ENCODE assay signal across 11 cellular contexts in the genomic region with DNA sequence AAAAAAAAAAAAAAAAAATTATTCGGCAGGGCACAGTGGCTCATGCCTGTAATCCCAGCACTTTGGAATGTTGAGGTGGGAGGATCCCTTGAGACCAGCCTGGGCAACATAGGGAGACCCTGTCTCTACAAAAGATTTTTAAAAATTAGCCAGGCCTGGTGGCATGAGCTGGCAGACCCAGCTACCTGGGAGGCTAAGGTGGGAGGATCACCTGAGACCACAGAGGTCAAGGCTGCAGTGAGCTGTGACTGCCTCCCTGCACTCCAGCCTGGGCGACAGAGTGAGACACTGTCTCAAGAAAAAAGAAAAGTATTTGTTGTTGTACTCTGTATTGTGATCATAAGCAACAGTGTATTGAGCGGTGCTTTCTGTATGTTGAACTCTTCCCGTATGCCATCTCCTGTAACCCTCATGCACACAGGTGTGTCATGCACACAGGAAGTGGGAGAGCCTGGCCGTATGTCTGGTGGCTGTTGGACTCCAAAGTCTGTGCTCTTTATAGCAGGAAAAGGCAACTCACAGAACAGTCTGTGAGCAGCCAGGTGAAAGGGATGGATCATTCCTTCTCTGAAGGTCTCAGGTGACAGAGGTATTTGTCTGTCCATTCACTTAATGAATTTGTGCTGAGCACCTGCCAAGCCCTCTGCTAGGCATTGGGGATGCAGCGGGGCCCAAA. TPM values are rescaled to one million over a fixed set of nuclear protein-coding genes. Genes with fewer than 3 reads are reported as not detected.
A peak's percentile ranks its signal among the peaks of the same experiment; 100 is the strongest.
DNase-seq lines count a peak whose midpoint lies in the region; ATAC-seq, FAIRE-seq and TF ChIP-seq lines count a peak whose summit lies in the region.
"Had no signal": no experiment of that assay in that cellular context is flagged by ENCODE, and none has a peak within 500 bp of the region (broad histone marks: within the 10 kb centered on the region; RNA-seq: fewer than 3 reads in every experiment).

No MANE protein-coding gene starts in this region.

- no peaks in the 10 kb centered on the region for H3K36me3 ChIP-seq in CD4-positive, CD25-positive, alpha-beta regulatory T cell (ENCODE audit: control insufficient read depth, insufficient read depth, low read length)
- H3K36me3 ChIP-seq in bronchial epithelial cell (ENCODE audit: control insufficient read depth, insufficient read depth, low read length) = peaks cover 9% of the 10 kb centered on the region
- H3K36me3 ChIP-seq in parathyroid adenoma (ENCODE audit: control insufficient read depth, insufficient read depth, low read length) = no peaks in the 10 kb centered on the region

- H2AFZ ChIP-seq in parathyroid adenoma = no peak overlapping the region

- H3K36me3 Mint-ChIP-seq in CD4-positive, CD25-positive, alpha-beta regulatory T cell = no peaks in the 10 kb centered on the region
- H3K36me3 Mint-ChIP-seq: CD14-positive monocyte had no signal

- no peaks in the 10 kb centered on the region for H3K27me3 ChIP-seq in CD4-positive, CD25-positive, alpha-beta regulatory T cell (ENCODE audit: control insufficient read depth, insufficient read depth, low read length)
- H3K27me3 ChIP-seq in bronchial epithelial cell (ENCODE audit: control insufficient read depth, insufficient read depth, low read length) (no peaks in the 10 kb centered on the region), parathyroid adenoma (ENCODE audit: control insufficient read depth, insufficient read depth, low read length) (no peaks in the 10 kb centered on the region)

- H3K4me1 ChIP-seq in CD4-positive, CD25-positive, alpha-beta regulatory T cell (ENCODE audit: control insufficient read depth, insufficient read depth, low read length, poor library complexity, severe bottlenecking) = peaks cover 34% of the 10 kb centered on the region
- H3K4me1 ChIP-seq in parathyroid adenoma = peaks cover 57% of the 10 kb centered on the region

- H3K9me3 Mint-ChIP-seq in CD4-positive, CD25-positive, alpha-beta regulatory T cell = no peaks in the 10 kb centered on the region
- H3K9me3 Mint-ChIP-seq: CD14-positive monocyte had no signal

- FAIRE-seq in GM12891 (lab: Jason Lieb, UNC) (peak; percentile 69), bronchial epithelial cell (lab: Jason Lieb, UNC) (no peak)

- no peak overlapping the region for H3K4me2 ChIP-seq in parathyroid adenoma (ENCODE audit: low read length)

- H3K9me3 ChIP-seq in CD4-positive, CD25-positive, alpha-beta regulatory T cell (ENCODE audit: control insufficient read depth in 2 of 2, low read length in 2 of 2) = no peaks in the 10 kb centered on the region
- no peaks in the 10 kb centered on the region for H3K9me3 ChIP-seq in parathyroid adenoma (ENCODE audit: control insufficient read depth, low read length)

- peaks cover 65% of the 10 kb centered on the region for H3K79me2 ChIP-seq in parathyroid adenoma

- H3K27ac ChIP-seq in CD4-positive, CD25-positive, alpha-beta regulatory T cell (ENCODE audit: insufficient read depth, low read length, poor library complexity, severe bottlenecking) = no peak overlapping the region
- peak overlapping the region; percentile 79 for H3K27ac ChIP-seq in parathyroid adenoma

- no peak overlapping the region for H3K4me3 ChIP-seq in CD4-positive, CD25-positive, alpha-beta regulatory T cell (ENCODE audit: low read depth, low read length)
- H3K4me3 ChIP-seq in bronchial epithelial cell (ENCODE audit: low read depth, low read length) (no peak overlapping the region), parathyroid adenoma (ENCODE audit: low read depth, low read length) (no peak overlapping the region)

- TF ChIP-seq CTCF in bronchial epithelial cell (IDR thresholded peaks at IDR 0.05; ENCODE audit: insufficient read depth, low read length, severe bottlenecking) = no peak
- TF ChIP-seq CTCF in parathyroid adenoma (IDR thresholded peaks at IDR 0.05) = no peak

- no peak overlapping the region for H3K4me3 Mint-ChIP-seq in CD4-positive, CD25-positive, alpha-beta regulatory T cell
- H3K4me3 Mint-ChIP-seq: CD14-positive monocyte had no signal

- ATAC-seq in CD4-positive, CD25-positive, alpha-beta regulatory T cell (ENCODE audit: low read depth in 2 of 2) = no peak
- ATAC-seq in GM21367 (IDR thresholded peaks at IDR 0.05; ENCODE audit: unreplicated experiment) = no peak

- peaks cover 17 to 48% (median 33%) of the 10 kb centered on the region in 4 donors for H3K4me1 Mint-ChIP-seq in CD4-positive, CD25-positive, alpha-beta regulatory T cell

- H3K9ac ChIP-seq in parathyroid adenoma = no peak overlapping the region

- TF ChIP-seq POLR2A in GM12891 (IDR thresholded peaks at IDR 0.05; ENCODE audit: low read depth, low read length) = no peak

- peak overlapping the region in 2 of 3 donors; percentile 52 to 74 for H3K27ac Mint-ChIP-seq in CD4-positive, CD25-positive, alpha-beta regulatory T cell
- H3K27ac Mint-ChIP-seq: CD14-positive monocyte had no signal

- DNase-seq in CD4-positive, CD25-positive, alpha-beta regulatory T cell = no peak
- DNase-seq in GM12891 (ENCODE audit: insufficient read length, low spot score) (no peak), bronchial epithelial cell (ENCODE audit: low read depth) (peak; percentile 67), middle frontal gyrus (ENCODE audit: extremely low spot score, low spot score) (no peak), T1000 (lab: John Stamatoyannopoulos, UW) (no peak)
- DNase-seq: activated CD4-positive, CD25-positive, alpha-beta regulatory T cell; GF-D8; stimulated activated CD4-positive, alpha-beta T cell treated with anti-CD3 and anti-CD28 coated beads, Interleukin-2, amount 100 ng/mL, for 24 hours had no signal

- H3K27me3 Mint-ChIP-seq in CD4-positive, CD25-positive, alpha-beta regulatory T cell = no peaks in the 10 kb centered on the region

TF ChIP-seq in GM12891, 5 proteins besides CTCF, POLR2A, EP300 and RAD21:
- TF ChIP-seq POU2F2 (IDR thresholded peaks at IDR 0.05; ENCODE audit: low read depth, low read length) = no peak
- no peak for TF ChIP-seq TAF1 (IDR thresholded peaks at IDR 0.05; ENCODE audit: low read depth, low read length)
- TF ChIP-seq POLR2AphosphoS5 (IDR thresholded peaks at IDR 0.05; ENCODE audit: low read depth, low read length) = no peak
- no peak for TF ChIP-seq PAX5 (IDR thresholded peaks at IDR 0.05; ENCODE audit: insufficient read depth, low read length, severe bottlenecking)
- TF ChIP-seq SPI1 (IDR thresholded peaks at IDR 0.05; ENCODE audit: low read depth, low read length) = no peak

RNA-seq across cellular contexts. Expression of gene CDH1, which starts 17.2 kb away (rescaled TPM):
- total RNA-seq in CD4-positive, CD25-positive, alpha-beta regulatory T cell = 4.6 TPM
- under 1 TPM; 0.41 to 0.85 (median 0.62) TPM for polyA plus RNA-seq in CD4-positive, CD25-positive, alpha-beta regulatory T cell
- 6.2 TPM for polyA plus RNA-seq in GM12891 (2012; ENCODE audit: low read depth, missing spikeins)
- total RNA-seq in bronchial epithelial cell = 250 and 360 TPM in 2 replicates

Comparison
In these comparisons a context has a peak if more than half of its experiments do, and no peak if none do; other contexts are left out.
1. RNA of gene CDH1, which starts 17.2 kb away (total RNA-seq): 250 to 360 TPM in bronchial epithelial cell; 4.6 TPM in CD4-positive, CD25-positive, alpha-beta regulatory T cell (single experiment); every median in the first group is over 10 times any median in the second.